ENCODE assay signal across 9 cellular contexts in the genomic region with DNA sequence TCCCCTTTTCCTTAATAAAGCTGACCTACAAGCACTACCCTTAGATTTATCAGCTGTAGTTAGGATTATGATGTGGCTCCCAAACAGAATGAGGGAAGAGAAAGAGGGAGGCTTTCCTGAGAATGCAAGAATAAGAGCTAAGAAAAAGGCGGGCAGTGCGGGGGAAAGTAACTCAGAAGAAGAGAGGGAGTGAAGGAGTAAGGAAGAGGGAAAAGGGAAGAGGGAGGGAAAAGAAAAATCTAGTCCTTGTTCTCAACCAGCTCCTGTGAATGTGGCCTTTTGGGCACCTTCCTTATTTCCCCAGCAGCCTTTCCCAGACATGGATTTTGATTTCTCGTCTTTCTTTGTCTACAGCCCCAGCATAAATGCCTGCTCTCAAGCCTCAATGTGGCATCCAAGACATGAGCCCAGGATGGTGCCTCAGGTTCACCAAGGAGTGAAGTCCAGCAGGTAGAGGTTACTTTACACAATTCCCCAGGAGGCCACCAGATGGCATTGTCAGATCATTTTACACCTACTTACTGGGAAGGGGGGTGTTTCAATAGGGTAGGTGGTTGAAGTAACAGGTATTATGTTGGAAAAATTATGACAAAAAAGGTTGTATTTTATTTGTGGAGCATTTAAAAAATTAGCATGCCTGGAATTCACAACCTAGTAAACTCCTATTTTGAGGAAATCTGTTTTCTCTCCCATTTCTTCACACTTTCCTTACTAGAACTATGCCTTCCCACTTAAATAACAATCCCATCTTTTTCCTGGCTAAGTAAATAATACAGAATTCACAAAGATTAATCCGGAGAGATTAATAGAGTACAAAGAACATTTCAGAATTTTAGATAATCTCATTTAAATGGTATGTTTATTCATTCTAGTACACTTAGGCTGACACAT.
DNase-seq lines count a peak whose midpoint lies in the region; ATAC-seq, FAIRE-seq and TF ChIP-seq lines count a peak whose summit lies in the region.
"Had no signal": no experiment of that assay in that cellular context is flagged by ENCODE, and none has a peak within 500 bp of the region (broad histone marks: within the 10 kb centered on the region; RNA-seq: fewer than 3 reads in every experiment).

No MANE protein-coding gene starts in this region.

- H3K27ac ChIP-seq in endothelial cell of umbilical vein (ENCODE audit: insufficient read depth, low read depth, low read length) (no peak overlapping the region), upper lobe of left lung (no peak overlapping the region)

- CTCF ChIA-PET in activated CD4-positive, alpha-beta T cell treated with anti-CD3 and anti-CD28 coated beads for 36 hours (lab: Charles Lee) = interaction anchor here (0.7 to 2.7 kb wide), 15 partner anchors 9 to 195 kb away, joined by 3 to 10 read pairs (median 5); a partner anchor contains a TSS
- CTCF ChIA-PET in endothelial cell of umbilical vein (lab: Charles Lee) = interaction anchor here (0.7 to 11.4 kb wide), 12 partner anchors 9 to 545 kb away, joined by 3 to 169 read pairs (median 6); a partner anchor contains a TSS

- H3K27me3 ChIP-seq in endothelial cell of umbilical vein (ENCODE audit: control insufficient read depth in 2 of 2, insufficient read depth in 2 of 2, low read length in 2 of 2) (peaks cover 4 to 11% of the 10 kb centered on the region in 2 experiments), upper lobe of left lung (no peaks in the 10 kb centered on the region)

- intact Hi-C loops in activated CD4-positive, alpha-beta T cell treated with anti-CD3 and anti-CD28 coated beads for 36 hours (cut with DNase I, micrococcal nuclease) = loop anchor here (1.0 to 10.0 kb wide), 5 partner anchors 36 to 493 kb away; a partner anchor contains a TSS
- intact Hi-C loops in endothelial cell of umbilical vein (cut with micrococcal nuclease) = loop anchor here (1.0 to 5.0 kb wide), 4 partner anchors 37 to 501 kb away; a partner anchor contains a TSS

- WGBS in upper lobe of left lung, 2 donors = 35 to 36% methylated on average over 4 of the region's 4 CpGs

- FAIRE-seq in endothelial cell of umbilical vein (lab: Jason Lieb, UNC) = peak; percentile 60

- H3K27me3 Mint-ChIP-seq in activated CD4-positive, alpha-beta T cell treated with anti-CD3 and anti-CD28 coated beads for 36 hours = peaks cover 11% of the 10 kb centered on the region
- H3K27me3 Mint-ChIP-seq in natural killer cell treated with Interleukin-12 subunit alpha and Interleukin-12 subunit beta and Interleukin-15 and Interleukin-18, amount 100 ng/mL, for 72 hours = peaks cover 10 to 42% of the 10 kb centered on the region in 2 donors

- DNase-seq in D341Med (ENCODE audit: low spot score) (peak; percentile 49), KBM-7 (peak; percentile 45), endothelial cell of umbilical vein (ENCODE audit: low read depth, low spot score) (peak; percentile 58), upper lobe of left lung (peak in 1 of 2 donors; percentile 26)
- DNase-seq in activated CD4-positive, alpha-beta T cell treated with anti-CD3 and anti-CD28 coated beads for 36 hours = peak; percentile 62
- no peak for DNase-seq in natural killer cell treated with Interleukin-12 subunit alpha and Interleukin-12 subunit beta and Interleukin-15 and Interleukin-18, amount 100 ng/mL, for 72 hours (ENCODE audit: low spot score)

- H3K27ac Mint-ChIP-seq in activated CD4-positive, alpha-beta T cell treated with anti-CD3 and anti-CD28 coated beads for 36 hours = no peak overlapping the region
- no peak overlapping the region for H3K27ac Mint-ChIP-seq in natural killer cell treated with Interleukin-12 subunit alpha and Interleukin-12 subunit beta and Interleukin-15 and Interleukin-18, amount 100 ng/mL, for 72 hours
- H3K27ac Mint-ChIP-seq: stimulated activated naive CD8-positive, alpha-beta T cell treated with anti-CD3 and anti-CD28 coated beads, Interleukin-15, Interleukin-2, amounts not matched to agents 100 ng/mL and 50 ng/mL, for 24 hours had no signal

- H4K20me1 ChIP-seq in endothelial cell of umbilical vein (replicated peaks; ENCODE audit: control insufficient read depth, extremely low read depth, insufficient read depth, low read length) = no peaks in the 10 kb centered on the region

- ATAC-seq in GM19455 (IDR thresholded peaks at IDR 0.05; ENCODE audit: unreplicated experiment) = peak; percentile 90
- peak; percentile 58 for ATAC-seq in activated CD4-positive, alpha-beta T cell treated with anti-CD3 and anti-CD28 coated beads for 36 hours
- ATAC-seq in natural killer cell treated with Interleukin-12 subunit alpha and Interleukin-12 subunit beta and Interleukin-15 and Interleukin-18, amount 100 ng/mL, for 72 hours = peak; percentile 48 to 61
- peak in 1 of 2 donors; percentile 71 for ATAC-seq in upper lobe of left lung (ENCODE audit: low FRiP score in 2 of 2)
- ATAC-seq in GM19467 (IDR thresholded peaks at IDR 0.05; ENCODE audit: unreplicated experiment) = no peak

- no peak overlapping the region for H3K4me2 ChIP-seq in endothelial cell of umbilical vein (ENCODE audit: insufficient read depth, low read length)

- H3K4me1 Mint-ChIP-seq in activated CD4-positive, alpha-beta T cell treated with anti-CD3 and anti-CD28 coated beads for 36 hours = no peaks in the 10 kb centered on the region
- H3K4me1 Mint-ChIP-seq in natural killer cell treated with Interleukin-12 subunit alpha and Interleukin-12 subunit beta and Interleukin-15 and Interleukin-18, amount 100 ng/mL, for 72 hours (ENCODE audit: low read depth in 2 of 2) = no peaks in the 10 kb centered on the region

- H3K9me3 ChIP-seq in endothelial cell of umbilical vein (replicated peaks; ENCODE audit: control insufficient read depth, insufficient read depth, low read length) (no peaks in the 10 kb centered on the region), upper lobe of left lung (no peaks in the 10 kb centered on the region)

- peak; percentile 63 to 66 for TF ChIP-seq CTCF in endothelial cell of umbilical vein (IDR thresholded peaks at IDR 0.05; ENCODE audit: extremely low read depth in 1 of 2, insufficient read depth in 1 of 2, low read depth in 1 of 2, low read length in 2 of 2)
- peak; percentile 31 to 59 (median 47) for TF ChIP-seq CTCF in upper lobe of left lung (IDR thresholded peaks at IDR 0.05)

- no peaks in the 10 kb centered on the region for H3K9me1 ChIP-seq in endothelial cell of umbilical vein (replicated peaks; ENCODE audit: control insufficient read depth, extremely low read depth, insufficient read depth, low read length)

- no peak overlapping the region for H3K9ac ChIP-seq in endothelial cell of umbilical vein (replicated peaks; ENCODE audit: extremely low read depth, insufficient read depth, low read length)

- no peak overlapping the region for H3K4me3 Mint-ChIP-seq in activated CD4-positive, alpha-beta T cell treated with anti-CD3 and anti-CD28 coated beads for 36 hours
- H3K4me3 Mint-ChIP-seq in natural killer cell treated with Interleukin-12 subunit alpha and Interleukin-12 subunit beta and Interleukin-15 and Interleukin-18, amount 100 ng/mL, for 72 hours = no peak overlapping the region
- H3K4me3 Mint-ChIP-seq: stimulated activated naive CD8-positive, alpha-beta T cell treated with anti-CD3 and anti-CD28 coated beads, Interleukin-15, Interleukin-2, amounts not matched to agents 100 ng/mL and 50 ng/mL, for 24 hours had no signal

- no peaks in the 10 kb centered on the region for H3K9me3 Mint-ChIP-seq in activated CD4-positive, alpha-beta T cell treated with anti-CD3 and anti-CD28 coated beads for 36 hours (ENCODE audit: low read depth)
- no peaks in the 10 kb centered on the region for H3K9me3 Mint-ChIP-seq in natural killer cell treated with Interleukin-12 subunit alpha and Interleukin-12 subunit beta and Interleukin-15 and Interleukin-18, amount 100 ng/mL, for 72 hours
- H3K9me3 Mint-ChIP-seq: stimulated activated naive CD8-positive, alpha-beta T cell treated with anti-CD3 and anti-CD28 coated beads, Interleukin-15, Interleukin-2, amounts not matched to agents 100 ng/mL and 50 ng/mL, for 24 hours had no signal

- H3K4me3 ChIP-seq in endothelial cell of umbilical vein (replicated peaks in 1 of 3; ENCODE audit: insufficient read depth in 1 of 3, low read depth in 1 of 3, low read length in 3 of 3) (no peak overlapping the region), upper lobe of left lung (no peak overlapping the region)

- no TSS peak for BruUV-seq in endothelial cell of umbilical vein (replicated peaks; lab: Mats Ljungman, UMichigan)

- POLR2A ChIA-PET in activated CD4-positive, alpha-beta T cell treated with anti-CD3 and anti-CD28 coated beads for 36 hours (lab: Charles Lee) = no interaction called here
- POLR2A ChIA-PET in endothelial cell of umbilical vein (lab: Charles Lee) = no interaction called here

- H3K36me3 ChIP-seq in endothelial cell of umbilical vein (ENCODE audit: control insufficient read depth in 2 of 2, extremely low read depth in 1 of 2, insufficient read depth in 2 of 2, low read length in 2 of 2) (no peaks in the 10 kb centered on the region), upper lobe of left lung (no peaks in the 10 kb centered on the region)

- no peak for TF ChIP-seq POLR2A in endothelial cell of umbilical vein (IDR thresholded peaks at IDR 0.05; ENCODE audit: low read depth, low read length)
- no peak for TF ChIP-seq POLR2A in upper lobe of left lung (IDR thresholded peaks at IDR 0.05)

- dilution Hi-C loops in endothelial cell of umbilical vein (cut with MboI; ENCODE audit: extremely low pct_ligation_motif_present, low sequenced_read_pairs) = no loop called here

- in situ Hi-C loops in KBM-7 (cut with MboI; ENCODE audit: low pct_unique_long_range_greater_than_20kb, low sequenced_read_pairs) = no loop called here

- no peaks in the 10 kb centered on the region for H3K36me3 Mint-ChIP-seq in activated CD4-positive, alpha-beta T cell treated with anti-CD3 and anti-CD28 coated beads for 36 hours (ENCODE audit: low read depth)
- H3K36me3 Mint-ChIP-seq in natural killer cell treated with Interleukin-12 subunit alpha and Interleukin-12 subunit beta and Interleukin-15 and Interleukin-18, amount 100 ng/mL, for 72 hours = no peaks in the 10 kb centered on the region

- TF ChIP-seq EP300 in upper lobe of left lung (IDR thresholded peaks at IDR 0.05) = no peak

- H3K4me1 ChIP-seq in endothelial cell of umbilical vein (ENCODE audit: control insufficient read depth, extremely low read depth, insufficient read depth, low read length) (no peaks in the 10 kb centered on the region), upper lobe of left lung (no peaks in the 10 kb centered on the region)

- no peak overlapping the region for H2AFZ ChIP-seq in endothelial cell of umbilical vein (ENCODE audit: low read depth, low read length)

- no peaks in the 10 kb centered on the region for H3K79me2 ChIP-seq in endothelial cell of umbilical vein (ENCODE audit: control insufficient read depth, insufficient read depth, low read length)

TF ChIP-seq in endothelial cell of umbilical vein, 7 proteins besides CTCF, POLR2A, EP300 and RAD21 (continues in another document):
- TF ChIP-seq, protein P1, sequence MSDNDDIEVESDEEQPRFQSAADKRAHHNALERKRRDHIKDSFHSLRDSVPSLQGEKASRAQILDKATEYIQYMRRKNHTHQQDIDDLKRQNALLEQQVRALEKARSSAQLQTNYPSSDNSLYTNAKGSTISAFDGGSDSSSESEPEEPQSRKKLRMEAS (IDR thresholded peaks at IDR 0.05; ENCODE audit: insufficient read depth, insufficient read length) = no peak
- TF ChIP-seq JUN (IDR thresholded peaks at IDR 0.05; ENCODE audit: borderline replicate concordance, insufficient read depth, insufficient read length, low read depth) = no peak
